Comparison of ENCODE assay signal across 1 cellular context in the genomic region with DNA sequence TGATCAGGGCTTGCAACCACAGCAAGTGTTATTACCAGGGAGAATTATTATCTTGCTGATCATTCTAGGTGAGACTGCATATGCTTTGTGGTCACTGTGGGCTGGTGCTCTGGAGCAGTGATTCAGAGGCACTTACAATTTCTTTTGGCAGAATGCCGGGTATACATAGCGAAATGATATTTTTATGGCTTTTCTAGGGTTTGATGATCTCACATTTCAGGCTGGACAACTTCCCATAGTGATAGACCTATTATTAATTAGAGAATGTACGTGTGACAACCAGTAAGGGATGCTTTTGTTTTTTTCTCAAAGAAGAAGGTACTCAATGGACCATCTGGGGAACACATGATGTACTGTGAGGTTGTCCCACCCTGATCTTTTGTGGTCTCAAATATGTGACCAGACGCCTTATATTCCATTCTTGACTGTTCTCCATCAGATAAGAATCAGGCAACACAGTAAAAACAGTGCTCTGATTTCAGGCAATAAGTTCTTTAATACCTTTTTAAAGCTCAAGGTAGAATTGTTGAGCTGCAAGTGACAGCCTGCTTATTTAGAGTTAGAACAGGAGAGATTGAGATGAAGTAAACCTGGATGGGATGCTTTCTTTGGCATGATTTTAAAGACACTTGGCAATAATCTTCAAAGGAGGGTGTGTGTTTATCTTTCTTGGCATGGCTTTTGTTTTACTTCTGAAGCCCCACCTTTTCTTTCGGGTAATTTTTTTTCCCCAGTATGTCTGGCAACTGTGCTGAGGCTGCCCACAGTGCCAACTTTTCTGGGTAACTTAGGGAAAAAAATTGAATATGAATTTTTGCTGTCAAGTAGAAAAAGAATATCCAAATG.
TF ChIP-seq lines count a peak whose summit lies in the region.

No MANE protein-coding gene starts in this region.

TF ChIP-seq in endothelial cell of umbilical vein, 7 proteins besides CTCF, POLR2A, EP300 and RAD21:
- peak; percentile 94 for TF ChIP-seq GATA2 (IDR thresholded peaks at IDR 0.05; ENCODE audit: insufficient read depth, insufficient read length, low read depth, low read length)
- TF ChIP-seq, protein P1, sequence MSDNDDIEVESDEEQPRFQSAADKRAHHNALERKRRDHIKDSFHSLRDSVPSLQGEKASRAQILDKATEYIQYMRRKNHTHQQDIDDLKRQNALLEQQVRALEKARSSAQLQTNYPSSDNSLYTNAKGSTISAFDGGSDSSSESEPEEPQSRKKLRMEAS (IDR thresholded peaks at IDR 0.05; ENCODE audit: insufficient read depth, insufficient read length), result no peak
- TF ChIP-seq FOS (IDR thresholded peaks at IDR 0.05; ENCODE audit: borderline replicate concordance, insufficient read depth, low read length), result peak; percentile 88
- TF ChIP-seq JUN (IDR thresholded peaks at IDR 0.05; ENCODE audit: borderline replicate concordance, insufficient read depth, insufficient read length, low read depth), result peak; percentile 71
- TF ChIP-seq EZH2 (IDR thresholded peaks at IDR 0.05; ENCODE audit: borderline replicate concordance, low read depth, low read length, severe bottlenecking), result no peak
- TF ChIP-seq MYC (IDR thresholded peaks at IDR 0.05; ENCODE audit: low read depth, low read length), result no peak
- TF ChIP-seq POLR2AphosphoS5 (IDR thresholded peaks at IDR 0.05; ENCODE audit: insufficient read depth, low read depth, low read length), result peak; percentile 58
